ENCODE assay signal across 1 cellular context in the genomic region with DNA sequence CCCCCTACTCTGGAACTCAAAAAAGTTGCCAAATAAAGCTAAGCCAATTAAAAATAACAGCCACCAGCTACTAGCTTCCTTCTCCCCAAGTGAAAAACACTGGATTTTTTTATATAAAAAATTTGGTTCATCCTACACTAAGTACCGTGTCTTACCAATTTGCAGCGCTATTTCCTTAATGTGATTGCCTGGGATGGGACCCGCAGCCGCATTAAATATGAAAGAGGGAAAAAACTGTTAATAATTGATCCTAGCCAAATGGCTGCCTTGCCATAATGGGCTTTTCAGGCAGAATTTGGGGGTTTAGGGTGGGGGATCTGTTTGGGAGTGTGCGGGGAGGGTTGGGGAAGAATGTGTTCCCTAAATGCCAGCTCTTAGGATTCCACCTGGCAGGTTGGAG.
TF ChIP-seq lines count a peak whose summit lies in the region.

No MANE protein-coding gene starts in this region.

TF ChIP-seq in GM12891, 5 proteins besides CTCF, POLR2A, EP300 and RAD21:
- no peak for TF ChIP-seq TAF1 (IDR thresholded peaks at IDR 0.05; ENCODE audit: low read depth, low read length)
- no peak for TF ChIP-seq POU2F2 (IDR thresholded peaks at IDR 0.05; ENCODE audit: low read depth, low read length)
- no peak for TF ChIP-seq SPI1 (IDR thresholded peaks at IDR 0.05; ENCODE audit: low read depth, low read length)
- TF ChIP-seq POLR2AphosphoS5 (IDR thresholded peaks at IDR 0.05; ENCODE audit: low read depth, low read length), result no peak
- TF ChIP-seq PAX5 (IDR thresholded peaks at IDR 0.05; ENCODE audit: insufficient read depth, low read length, severe bottlenecking), result no peak
